In the genomic region with DNA sequence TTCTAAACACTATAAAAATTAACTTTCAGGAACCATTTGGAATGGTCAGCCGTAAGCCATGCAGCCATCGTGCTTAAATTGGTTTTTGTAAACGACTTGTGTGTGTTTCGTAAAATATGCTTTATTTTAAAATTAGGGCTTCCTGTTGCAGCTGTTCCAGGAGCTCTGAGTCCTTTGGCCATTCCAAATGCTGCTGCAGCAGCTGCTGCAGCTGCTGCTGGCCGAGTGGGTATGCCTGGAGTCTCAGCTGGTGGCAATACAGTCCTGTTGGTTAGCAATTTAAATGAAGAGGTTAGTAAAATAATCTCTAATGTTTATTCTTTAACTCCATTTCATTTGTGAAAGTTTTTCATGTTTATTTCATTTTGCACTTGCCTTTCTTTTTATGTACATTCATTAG, we compare ENCODE assay signal across 20 cellular contexts.
"Had no signal": no experiment of that assay in that cellular context is flagged by ENCODE, and none has a peak within 500 bp of the region (broad histone marks: within the 10 kb centered on the region; RNA-seq: fewer than 3 reads in every experiment).

No MANE protein-coding gene starts in this region.

- DNase-seq: activated B cell treated with CpG ODN at 0.5 μM for 24 hours; activated CD4-positive, alpha-beta T cell treated with anti-CD3 and anti-CD28 coated beads, Interleukin-2, amount 10 ng/mL, durations not matched to agents 24 days and 14 days; activated CD8-positive, alpha-beta memory T cell treated with anti-CD3 and anti-CD28 coated beads, Interleukin-2, amount 50 U/mL, for 48 hours; activated CD8-positive, alpha-beta T cell treated with anti-CD3 and anti-CD28 coated beads, Interleukin-2, amount 10 ng/mL, durations not matched to agents 7 days and 5 days; activated gamma-delta T cell treated with Interleukin-2 at 50 U/mL for 16 hours; activated naive CD8-positive, alpha-beta T cell treated with anti-CD3 and anti-CD28 coated beads for 36 hours; body of pancreas; effector CD4-positive, alpha-beta T cell; esophagus squamous epithelium; foreskin keratinocyte; immature natural killer cell; naive thymus-derived CD8-positive, alpha-beta T cell; sigmoid colon; T-helper 2 cell; thyroid gland had no signal

- H3K4me3 ChIP-seq: body of pancreas, coronary artery, esophagus squamous epithelium, lung, sigmoid colon, thyroid gland had no signal

- H3K36me3 ChIP-seq: thyroid gland had no signal

- H3K9me3 ChIP-seq: body of pancreas, esophagus squamous epithelium, neutrophil, sigmoid colon, thyroid gland had no signal

- H3K9ac ChIP-seq: parathyroid adenoma had no signal

- ATAC-seq: activated CD8-positive, alpha-beta T cell treated with anti-CD3 and anti-CD28 coated beads, Interleukin-2, amount 10 ng/mL, durations not matched to agents 7 days and 5 days; body of pancreas; foreskin keratinocyte; naive thymus-derived CD8-positive, alpha-beta T cell; stimulated activated memory B cell treated with anti-CD40 and anti-IgM and Interleukin-4, amounts not matched to agents 10 μg/mL and 1 μg/mL and 100 μg/mL, for 72 hours had no signal

- H3K27ac ChIP-seq: body of pancreas, coronary artery, esophagus squamous epithelium, foreskin keratinocyte, neutrophil, parathyroid adenoma, thyroid gland had no signal
